In genomic region chr13:31413531-31413930, GRCh38 we compare ENCODE assay signal across 25 cellular contexts.
"Had no signal": no experiment of that assay in that cellular context is flagged by ENCODE, and none has a peak within 500 bp of the region (broad histone marks: within the 10 kb centered on the region; RNA-seq: fewer than 3 reads in every experiment).

No MANE protein-coding gene starts in this region.

- H3K4me3 Mint-ChIP-seq: IgD-negative memory B cell, T-cell had no signal

- H3K9me2 ChIP-seq: SK-N-SH had no signal

- DNase-seq: Kasumi-1, MV-4-11, NCI-H1048, NCI-H1105, NCI-H1417, NCI-H1436 treated with DMSO at 0.1 percent for 48 hours, NCI-H1694, NCI-H187 treated with DMSO at 0.1 percent for 48 hours, NCI-H2029 treated with DMSO at 0.1 percent for 48 hours, NCI-H2171 treated with DMSO at 0.1 percent for 48 hours, NCI-H345, NCI-H446 treated with DMSO at 0.1 percent for 48 hours, NCI-H510A treated with DMSO at 0.1 percent for 48 hours, NCI-H526, NCI-H82, SHP77, SK-N-SH, SW 1271, T-cell had no signal

- H3K9ac ChIP-seq: KMS-11, SK-N-SH had no signal

- H3K9me3 ChIP-seq: SK-N-SH had no signal

- H3K27ac ChIP-seq: HL-60, KMS-11, RWPE1 had no signal

- H3K4me2 ChIP-seq: KMS-11, SK-N-SH had no signal

- H3K27ac Mint-ChIP-seq: IgD-negative memory B cell, T-cell had no signal

- H3K4me3 ChIP-seq: K562 had no signal

- H3K9me3 Mint-ChIP-seq: T-cell had no signal

- H3K4me1 Mint-ChIP-seq: T-cell had no signal

- H3K36me3 Mint-ChIP-seq: T-cell had no signal

- FAIRE-seq: HTR-8/SVneo, K562 had no signal
